Comparison of ENCODE assay signal across 23 cellular contexts in the genomic region with DNA sequence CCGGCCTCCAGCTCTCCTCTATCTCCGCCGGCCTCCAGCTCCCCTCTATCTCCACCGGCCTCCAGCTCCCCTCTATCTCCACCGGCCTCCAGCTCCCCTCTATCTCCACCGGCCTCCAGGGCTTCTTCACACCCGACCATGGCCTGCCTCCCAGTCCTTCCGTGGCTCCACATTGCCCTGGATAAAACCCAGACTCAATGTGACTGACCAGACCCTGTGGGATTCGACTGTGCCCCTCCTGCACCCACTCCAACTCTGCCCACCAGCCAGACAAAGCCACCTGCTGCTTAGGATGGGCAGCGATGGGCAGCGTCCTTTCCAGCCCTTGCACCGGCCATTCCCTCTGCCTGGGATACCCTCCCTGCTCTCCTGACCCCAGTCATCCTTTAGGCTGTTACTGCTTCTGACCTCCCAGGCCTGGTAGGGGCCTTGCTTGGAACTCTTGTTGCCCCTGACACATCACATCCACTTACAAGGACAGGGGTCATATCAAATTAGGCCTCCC.
"Had no signal": no experiment of that assay in that cellular context is flagged by ENCODE, and none has a peak within 500 bp of the region (broad histone marks: within the 10 kb centered on the region; RNA-seq: fewer than 3 reads in every experiment).

No MANE protein-coding gene starts in this region.

- H3K4me3 Mint-ChIP-seq: activated CD4-positive, alpha-beta memory T cell treated with anti-CD3 and anti-CD28 coated beads, Interleukin-2, amount 10 ng/mL, durations not matched to agents 7 days and 5 days; activated CD8-positive, alpha-beta memory T cell treated with anti-CD3 and anti-CD28 coated beads, Interleukin-2, amount 10 ng/mL, durations not matched to agents 7 days and 5 days; activated T-helper 17 cell treated with anti-CD3 and anti-CD28 coated beads, Interleukin-2, amount 50 U/mL, for 72 hours; memory B cell; neural crest cell; stimulated activated naive B cell treated with anti-CD40 and anti-IgM and Interleukin-4, amounts not matched to agents 10 μg/mL and 1 μg/mL and 100 μg/mL, for 72 hours; T-helper 2 cell treated with Interferon-gamma antibody and Interleukin-4, amounts not matched to agents 5 μg/mL and 100 μg/mL, for 36 hours; WTC11 had no signal

- FAIRE-seq: colon, pancreas, TTC549, urothelium cell line had no signal

- H3K27me3 ChIP-seq: body of pancreas, dorsolateral prefrontal cortex, pancreas had no signal

- H3K4me3 ChIP-seq: body of pancreas, dorsolateral prefrontal cortex, pancreas had no signal

- H3K36me3 ChIP-seq: pancreas had no signal

- H3K27ac ChIP-seq: body of pancreas, dorsolateral prefrontal cortex, pancreas had no signal

- DNase-seq: activated CD4-positive, alpha-beta memory T cell treated with anti-CD3 and anti-CD28 coated beads, Interleukin-2, amount 10 ng/mL, durations not matched to agents 7 days and 5 days; activated CD4-positive, alpha-beta T cell treated with anti-CD3 and anti-CD28 coated beads for 4 hours; activated CD8-positive, alpha-beta memory T cell treated with anti-CD3 and anti-CD28 coated beads, Interleukin-2, amount 10 ng/mL, durations not matched to agents 7 days and 5 days; activated naive CD4-positive, alpha-beta T cell treated with Interleukin-2 at 50 U/mL for 16 hours; activated T-cell treated with anti-CD3 and anti-CD28 coated beads, Interleukin-2, amount 50 U/mL, for 1 hour; body of pancreas; caudate nucleus; dorsolateral prefrontal cortex; foreskin melanocyte; hypothalamus; islet precursor cell; naive B cell; stimulated activated naive B cell treated with anti-CD40 and anti-IgM and Interleukin-4, amounts not matched to agents 10 μg/mL and 1 μg/mL and 100 μg/mL, for 72 hours had no signal

- H3K36me3 Mint-ChIP-seq: activated CD8-positive, alpha-beta memory T cell treated with anti-CD3 and anti-CD28 coated beads, Interleukin-2, amount 10 ng/mL, durations not matched to agents 7 days and 5 days; memory B cell; naive B cell; stimulated activated naive B cell treated with anti-CD40 and anti-IgM and Interleukin-4, amounts not matched to agents 10 μg/mL and 1 μg/mL and 100 μg/mL, for 72 hours; WTC11 had no signal

- ATAC-seq: activated CD8-positive, alpha-beta memory T cell treated with anti-CD3 and anti-CD28 coated beads, Interleukin-2, amount 10 ng/mL, durations not matched to agents 7 days and 5 days; activated T-helper 17 cell treated with anti-CD3 and anti-CD28 coated beads, Interleukin-2, amount 50 U/mL, for 72 hours; body of pancreas; left lobe of liver; pancreas; stimulated activated naive B cell treated with anti-CD40 and anti-IgM and Interleukin-4, amounts not matched to agents 10 μg/mL and 1 μg/mL and 100 μg/mL, for 72 hours; WTC11 had no signal

- H3K27ac Mint-ChIP-seq: activated CD4-positive, alpha-beta memory T cell treated with anti-CD3 and anti-CD28 coated beads, Interleukin-2, amount 10 ng/mL, durations not matched to agents 7 days and 5 days; activated CD8-positive, alpha-beta memory T cell treated with anti-CD3 and anti-CD28 coated beads, Interleukin-2, amount 10 ng/mL, durations not matched to agents 7 days and 5 days; activated T-helper 17 cell treated with anti-CD3 and anti-CD28 coated beads, Interleukin-2, amount 50 U/mL, for 72 hours; memory B cell; stimulated activated naive B cell treated with anti-CD40 and anti-IgM and Interleukin-4, amounts not matched to agents 10 μg/mL and 1 μg/mL and 100 μg/mL, for 72 hours; T-helper 2 cell treated with Interferon-gamma antibody and Interleukin-4, amounts not matched to agents 5 μg/mL and 100 μg/mL, for 36 hours; WTC11 had no signal

- H3K4me1 ChIP-seq: body of pancreas, pancreas had no signal

- H3K9me3 ChIP-seq: body of pancreas, pancreas had no signal

- H3K4me1 Mint-ChIP-seq: activated T-helper 17 cell treated with anti-CD3 and anti-CD28 coated beads, Interleukin-2, amount 50 U/mL, for 72 hours had no signal

- H3K9me3 Mint-ChIP-seq: activated CD4-positive, alpha-beta memory T cell treated with anti-CD3 and anti-CD28 coated beads, Interleukin-2, amount 10 ng/mL, durations not matched to agents 7 days and 5 days; activated T-helper 17 cell treated with anti-CD3 and anti-CD28 coated beads, Interleukin-2, amount 50 U/mL, for 72 hours; memory B cell; naive B cell; neural crest cell; stimulated activated naive B cell treated with anti-CD40 and anti-IgM and Interleukin-4, amounts not matched to agents 10 μg/mL and 1 μg/mL and 100 μg/mL, for 72 hours; T-helper 2 cell treated with Interferon-gamma antibody and Interleukin-4, amounts not matched to agents 5 μg/mL and 100 μg/mL, for 36 hours; WTC11 had no signal
